Comparison of ENCODE assay signal across 8 cellular contexts in genomic region chr4:150209140-150209829, GRCh38.
DNase-seq lines count a peak whose midpoint lies in the region; ATAC-seq and TF ChIP-seq lines count a peak whose summit lies in the region.

No MANE protein-coding gene starts in this region.

- no peak overlapping the region for H2AFZ ChIP-seq in parathyroid adenoma

- POLR2A ChIA-PET in RWPE1 (lab: Yijun Ruan, JAX; ENCODE audit: low non-redundant PET): no interaction called here

- H3K9me3 ChIP-seq in parathyroid adenoma (ENCODE audit: control insufficient read depth, low read length): no peaks in the 10 kb centered on the region

- H3K4me1 ChIP-seq in parathyroid adenoma: no peaks in the 10 kb centered on the region

- CTCF ChIA-PET in RWPE1 (lab: Yijun Ruan, JAX): interaction anchor here (0.5 to 1.1 kb wide), 3 partner anchors 31 to 130 kb away, joined by 3 to 8 read pairs (median 8); no protein-coding TSS in a partner anchor

- TF ChIP-seq CTCF in RWPE1 (conservative IDR thresholded peaks at IDR 0.05; ENCODE audit: low read depth) (peak; percentile 33), fibroblast of mammary gland (conservative IDR thresholded peaks at IDR 0.05; ENCODE audit: control insufficient read depth, insufficient read depth, low read depth, low read length) (peak; percentile 62), parathyroid adenoma (IDR thresholded peaks at IDR 0.05) (peak; percentile 27)

- H3K4me3 ChIP-seq in fibroblast of mammary gland (ENCODE audit: control insufficient read depth, low read depth, low read length) (no peak overlapping the region), parathyroid adenoma (ENCODE audit: low read depth, low read length) (no peak overlapping the region)

- H3K27me3 ChIP-seq in parathyroid adenoma (ENCODE audit: control insufficient read depth, insufficient read depth, low read length): no peaks in the 10 kb centered on the region

- peak; percentile 58 for DNase-seq in activated CD8-positive, alpha-beta memory T cell treated with anti-CD3 and anti-CD28 coated beads, Interleukin-2, amount 50 U/mL, for 48 hours
- DNase-seq in activated CD8-positive, alpha-beta memory T cell treated with anti-CD3 and anti-CD28 coated beads, Interleukin-2, amount 50 U/mL, for 4 hours: no peak
- peak; percentile 45 for DNase-seq in RWPE1 (ENCODE audit: low spot score)
- DNase-seq in fibroblast of mammary gland (ENCODE audit: low read depth): peak; percentile 76
- DNase-seq in midbrain (lab: John Stamatoyannopoulos, UW): no peak

- no peak overlapping the region for H3K27ac ChIP-seq in RWPE1
- H3K27ac ChIP-seq in parathyroid adenoma: no peak overlapping the region

- peak; percentile 44 for ATAC-seq in HG02973 (IDR thresholded peaks at IDR 0.05; ENCODE audit: unreplicated experiment)
- no peak for ATAC-seq in GM18520 (IDR thresholded peaks at IDR 0.05; ENCODE audit: unreplicated experiment)

- no peaks in the 10 kb centered on the region for H3K79me2 ChIP-seq in parathyroid adenoma

- H3K9ac ChIP-seq in parathyroid adenoma: no peak overlapping the region

- H3K36me3 ChIP-seq in parathyroid adenoma (ENCODE audit: control insufficient read depth, insufficient read depth, low read length): no peaks in the 10 kb centered on the region

- H3K4me2 ChIP-seq in parathyroid adenoma (ENCODE audit: low read length): no peak overlapping the region

Comparison
In these comparisons a context has a peak if more than half of its experiments do, and no peak if none do; other contexts are left out.
1. DNase-seq: peak in activated CD8-positive, alpha-beta memory T cell treated with anti-CD3 and anti-CD28 coated beads, Interleukin-2, amount 50 U/mL, for 48 hours (single experiment), RWPE1 (single experiment) and fibroblast of mammary gland (single experiment); none in activated CD8-positive, alpha-beta memory T cell treated with anti-CD3 and anti-CD28 coated beads, Interleukin-2, amount 50 U/mL, for 4 hours (single experiment) and midbrain (single experiment).
2. Peak in every context shown above with its lines, with median percentiles within 50 percentile points of each other: CTCF ChIP-seq.